In the genomic region with DNA sequence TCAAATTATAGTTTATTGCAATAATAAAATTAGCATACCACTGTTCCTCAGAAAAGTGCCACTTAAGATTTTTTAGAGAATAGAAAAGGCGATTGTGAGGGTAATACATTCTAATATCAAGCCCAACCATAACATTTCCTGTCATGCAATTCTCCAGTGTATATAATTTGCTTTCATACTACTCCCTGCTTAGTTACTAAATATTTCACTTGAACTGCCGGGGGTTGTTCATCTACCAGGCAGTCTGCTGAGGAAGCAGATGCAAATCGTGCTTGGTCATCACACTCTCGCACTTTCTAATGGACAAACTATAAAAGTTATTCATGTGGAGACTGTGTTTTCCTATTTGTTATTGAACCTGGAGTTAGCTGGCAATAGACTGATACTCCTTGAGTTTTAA, we compare ENCODE assay signal across 24 cellular contexts.
DNase-seq lines count a peak whose midpoint lies in the region; ATAC-seq and TF ChIP-seq lines count a peak whose summit lies in the region.
"Had no signal": no experiment of that assay in that cellular context is flagged by ENCODE, and none has a peak within 500 bp of the region (broad histone marks: within the 10 kb centered on the region; RNA-seq: fewer than 3 reads in every experiment).

No MANE protein-coding gene starts in this region.

- H3K27me3 ChIP-seq in A673 (replicated peaks; ENCODE audit: insufficient read depth, low read depth, low read length, poor library complexity) (no peaks in the 10 kb centered on the region), kidney epithelial cell (ENCODE audit: control insufficient read depth, insufficient read depth, low read length) (no peaks in the 10 kb centered on the region), gastroesophageal sphincter (no peaks in the 10 kb centered on the region)
- H3K27me3 ChIP-seq: upper lobe of right lung had no signal

- 47 to 56% methylated on average over 2 to 4 of the region's 4 CpGs for WGBS in gastroesophageal sphincter (ENCODE audit: low coverage in 1 of 2), 2 donors

- no peak for TF ChIP-seq POLR2A in gastroesophageal sphincter (IDR thresholded peaks at IDR 0.05)

- CTCF ChIA-PET in A673 (lab: Charles Lee) = no interaction called here

- H3K27ac ChIP-seq in A673 (ENCODE audit: low read depth, low read length, poor library complexity, severe bottlenecking) (no peak overlapping the region), gastroesophageal sphincter (no peak overlapping the region)
- H3K27ac ChIP-seq: 22Rv1, upper lobe of right lung had no signal

- H3K4me1 ChIP-seq in A673 (ENCODE audit: insufficient read depth, low read length, poor library complexity, severe bottlenecking) (peaks cover 11% of the 10 kb centered on the region), gastroesophageal sphincter (no peaks in the 10 kb centered on the region)
- H3K4me1 ChIP-seq: upper lobe of right lung had no signal

- peak; percentile 59 for ATAC-seq in GM21423 (IDR thresholded peaks at IDR 0.05; ENCODE audit: unreplicated experiment)
- ATAC-seq in gastroesophageal sphincter = no peak
- no peak for ATAC-seq in esophagus mucosa
- ATAC-seq: activated CD8-positive, alpha-beta T cell treated with anti-CD3 and anti-CD28 coated beads for 36 hours; activated T-cell treated with anti-CD3 and anti-CD28 coated beads, Interleukin-2, amount 50 U/mL, for 4 hours; upper lobe of right lung; WTC11 had no signal

- peak; percentile 46 for DNase-seq in A673 (ENCODE audit: low spot score)
- DNase-seq in NCI-H526 (lab: John Stamatoyannopoulos, UW) = peak; percentile 2 to 22
- DNase-seq in kidney epithelial cell (ENCODE audit: low read depth) = peak; percentile 16
- DNase-seq in activated CD4-positive, alpha-beta T cell treated with anti-CD3 and anti-CD28 coated beads, Interleukin-2, amount 50 U/mL, for 1 hour = no peak
- no peak for DNase-seq in AML-193 (lab: John Stamatoyannopoulos, UW)
- DNase-seq: activated CD8-positive, alpha-beta T cell treated with anti-CD3 and anti-CD28 coated beads for 36 hours; activated naive CD4-positive, alpha-beta T cell treated with anti-CD3 and anti-CD28 coated beads, Interleukin-2, amount 50 U/mL, for 16 hours; activated T-cell treated with anti-CD3 and anti-CD28 coated beads, Interleukin-2, amount 50 U/mL, for 4 hours; endodermal cell; GDM1; HFFc6; hippocampal formation; islet precursor cell; mammary epithelial cell; naive B cell; NCI-H1105; SIG-M5; stimulated activated CD4-positive, alpha-beta T cell treated with anti-CD3 and anti-CD28 coated beads, Interleukin-2, amount 100 ng/mL, for 48 hours; upper lobe of right lung had no signal

- no peaks in the 10 kb centered on the region for H3K9me3 ChIP-seq in A673 (ENCODE audit: low read depth, low read length, poor library complexity, severe bottlenecking)
- H3K9me3 ChIP-seq in gastroesophageal sphincter = no peaks in the 10 kb centered on the region
- H3K9me3 ChIP-seq: upper lobe of right lung had no signal

- no TSS peak for BruUV-seq in A673 (replicated peaks; lab: Mats Ljungman, UMichigan)

- intact Hi-C loops in A673 (cut with micrococcal nuclease; ENCODE audit: unreplicated experiment) = no loop called here

- H3K4me3 ChIP-seq in A673 (ENCODE audit: low read depth, low read length, poor library complexity, severe bottlenecking) (no peak overlapping the region), kidney epithelial cell (ENCODE audit: low read depth, low read length) (no peak overlapping the region), gastroesophageal sphincter (no peak overlapping the region)
- H3K4me3 ChIP-seq: upper lobe of right lung had no signal

- H3K36me3 ChIP-seq in A673 (ENCODE audit: insufficient read depth, low read length, poor library complexity, severe bottlenecking) = no peaks in the 10 kb centered on the region
- H3K36me3 ChIP-seq in kidney epithelial cell (ENCODE audit: control insufficient read depth, insufficient read depth, low read length) = no peaks in the 10 kb centered on the region
- no peaks in the 10 kb centered on the region for H3K36me3 ChIP-seq in gastroesophageal sphincter
- H3K36me3 ChIP-seq: upper lobe of right lung had no signal

- no peak for TF ChIP-seq EP300 in gastroesophageal sphincter (IDR thresholded peaks at IDR 0.05)

- TF ChIP-seq CTCF in A673 (conservative IDR thresholded peaks at IDR 0.05; ENCODE audit: low read depth, low read length) = no peak
- TF ChIP-seq CTCF in kidney epithelial cell (IDR thresholded peaks at IDR 0.05; ENCODE audit: insufficient read depth, low read length, poor library complexity, severe bottlenecking) = no peak
- no peak for TF ChIP-seq CTCF in gastroesophageal sphincter (IDR thresholded peaks at IDR 0.05)

- POLR2A ChIA-PET in A673 (lab: Charles Lee; ENCODE audit: low non-redundant PET) = no interaction called here

Comparison
In these comparisons a context has a peak if more than half of its experiments do, and no peak if none do; other contexts are left out.
1. DNase-seq: peak in A673 (single experiment), NCI-H526 (2 of 2) and kidney epithelial cell (single experiment); none in activated CD4-positive, alpha-beta T cell treated with anti-CD3 and anti-CD28 coated beads, Interleukin-2, amount 50 U/mL, for 1 hour (single experiment) and AML-193 (0 of 2).